In the genomic region with DNA sequence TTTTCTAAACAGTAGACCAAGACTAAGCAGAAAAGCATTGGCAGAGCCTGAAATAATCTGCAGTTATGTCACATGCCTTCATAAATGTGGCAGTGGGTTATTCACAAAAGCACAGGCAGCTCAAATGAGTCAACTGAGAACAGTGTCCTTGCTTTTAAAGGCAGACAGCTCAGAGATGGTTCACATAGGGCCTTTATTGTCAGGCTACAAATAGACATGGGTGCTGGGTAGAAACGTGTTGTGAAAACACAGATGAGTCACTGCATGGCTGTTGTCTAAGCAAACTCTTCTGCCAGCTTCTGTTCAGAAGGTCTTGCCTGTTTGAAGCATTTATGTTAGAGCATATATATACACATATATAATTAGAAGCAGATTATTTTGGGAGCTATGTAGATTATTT, we compare ENCODE assay signal across 12 cellular contexts.
A peak's percentile ranks its signal among the peaks of the same experiment; 100 is the strongest.
DNase-seq lines count a peak whose midpoint lies in the region; ATAC-seq and TF ChIP-seq lines count a peak whose summit lies in the region.
"Had no signal": no experiment of that assay in that cellular context is flagged by ENCODE, and none has a peak within 500 bp of the region (broad histone marks: within the 10 kb centered on the region; RNA-seq: fewer than 3 reads in every experiment).

No MANE protein-coding gene starts in this region.

- no peaks in the 10 kb centered on the region for H3K27me3 ChIP-seq in foreskin keratinocyte

- H3K27ac Mint-ChIP-seq in osteocyte (ENCODE audit: unreplicated experiment) = peak overlapping the region; percentile 23
- no peak overlapping the region for H3K27ac Mint-ChIP-seq in activated naive CD8-positive, alpha-beta T cell treated with anti-CD3 and anti-CD28 coated beads for 36 hours
- H3K27ac Mint-ChIP-seq: natural killer cell had no signal

- H3K4me1 ChIP-seq in foreskin keratinocyte = peaks cover 4% of the 10 kb centered on the region

- peaks cover 37% of the 10 kb centered on the region for H3K4me1 Mint-ChIP-seq in osteocyte (ENCODE audit: unreplicated experiment)
- no peaks in the 10 kb centered on the region for H3K4me1 Mint-ChIP-seq in activated naive CD8-positive, alpha-beta T cell treated with anti-CD3 and anti-CD28 coated beads for 36 hours
- H3K4me1 Mint-ChIP-seq: natural killer cell had no signal

- TF ChIP-seq CTCF in foreskin keratinocyte (conservative IDR thresholded peaks at IDR 0.05) (no peak), osteocyte (IDR thresholded peaks at IDR 0.05) (no peak)

- H3K27ac ChIP-seq in foreskin keratinocyte = no peak overlapping the region

- ATAC-seq in foreskin keratinocyte (peak; percentile 100), HG03108 (IDR thresholded peaks at IDR 0.05; ENCODE audit: unreplicated experiment) (no peak), HG02759 (IDR thresholded peaks at IDR 0.05; ENCODE audit: unreplicated experiment) (no peak)
- ATAC-seq: activated T-cell treated with anti-CD3 and anti-CD28 coated beads, Interleukin-2, amount 50 U/mL, for 4 hours; natural killer cell had no signal

- DNase-seq in EH (ENCODE audit: low read depth) = peak; percentile 93
- DNase-seq in RKO (ENCODE audit: low spot score) = peak; percentile 41
- peak; percentile 85 to 93 for DNase-seq in foreskin keratinocyte
- DNase-seq in osteocyte (ENCODE audit: extremely low spot score, unreplicated experiment) = no peak
- no peak for DNase-seq in NCI-H146 (lab: John Stamatoyannopoulos, UW)
- no peak for DNase-seq in activated naive CD8-positive, alpha-beta T cell treated with anti-CD3 and anti-CD28 coated beads for 36 hours
- DNase-seq: activated T-cell treated with anti-CD3 and anti-CD28 coated beads, Interleukin-2, amount 50 U/mL, for 4 hours; MV-4-11; natural killer cell; SW 1271 had no signal

- no peak overlapping the region for H3K4me3 Mint-ChIP-seq in osteocyte (ENCODE audit: unreplicated experiment)
- H3K4me3 Mint-ChIP-seq in activated naive CD8-positive, alpha-beta T cell treated with anti-CD3 and anti-CD28 coated beads for 36 hours = no peak overlapping the region
- H3K4me3 Mint-ChIP-seq: activated T-cell treated with anti-CD3 and anti-CD28 coated beads, Interleukin-2, amount 50 U/mL, for 4 hours; natural killer cell had no signal

- H3K36me3 Mint-ChIP-seq in osteocyte (ENCODE audit: unreplicated experiment) = peaks cover 27% of the 10 kb centered on the region
- H3K36me3 Mint-ChIP-seq in activated naive CD8-positive, alpha-beta T cell treated with anti-CD3 and anti-CD28 coated beads for 36 hours = no peaks in the 10 kb centered on the region

- H3K9me3 Mint-ChIP-seq in osteocyte (ENCODE audit: unreplicated experiment) = no peaks in the 10 kb centered on the region
- no peaks in the 10 kb centered on the region for H3K9me3 Mint-ChIP-seq in activated naive CD8-positive, alpha-beta T cell treated with anti-CD3 and anti-CD28 coated beads for 36 hours
- H3K9me3 Mint-ChIP-seq: activated T-cell treated with anti-CD3 and anti-CD28 coated beads, Interleukin-2, amount 50 U/mL, for 4 hours; natural killer cell had no signal

- H3K27me3 Mint-ChIP-seq in osteocyte (ENCODE audit: unreplicated experiment) = no peaks in the 10 kb centered on the region
- H3K27me3 Mint-ChIP-seq in activated naive CD8-positive, alpha-beta T cell treated with anti-CD3 and anti-CD28 coated beads for 36 hours = no peaks in the 10 kb centered on the region

Comparison
In these comparisons a context has a peak if more than half of its experiments do, and no peak if none do; other contexts are left out.
1. DNase-seq: peak in EH (single experiment), RKO (single experiment) and foreskin keratinocyte (2 of 2); none in osteocyte (single experiment), NCI-H146 (single experiment) and activated naive CD8-positive, alpha-beta T cell treated with anti-CD3 and anti-CD28 coated beads for 36 hours (single experiment).